8 cellular contexts compared by ENCODE assay signal in genomic region chr21:44297525-44298290, GRCh38. TPM values are rescaled to one million over a fixed set of nuclear protein-coding genes. Genes with fewer than 3 reads are reported as not detected.
DNase-seq lines count a peak whose midpoint lies in the region; ATAC-seq and TF ChIP-seq lines count a peak whose summit lies in the region.

No MANE protein-coding gene starts in this region.

- H3K27ac Mint-ChIP-seq in T-helper 2 cell treated with Interferon-gamma antibody and Interleukin-4, amounts not matched to agents 5 μg/mL and 100 μg/mL, for 36 hours, result peak overlapping the region; percentile 68

- peak; percentile 84 for TF ChIP-seq CTCF in left ventricle myocardium inferior (IDR thresholded peaks at IDR 0.05; ENCODE audit: borderline replicate concordance)
- peak; percentile 87 for TF ChIP-seq CTCF in retinal pigment epithelial cell (conservative IDR thresholded peaks at IDR 0.05; ENCODE audit: low read depth, low read length)

- H3K27ac ChIP-seq in left ventricle myocardium inferior (replicated peaks), result peak overlapping the region; percentile 50

- peaks cover 68% of the 10 kb centered on the region for H3K4me1 ChIP-seq in left ventricle myocardium inferior

- no peaks in the 10 kb centered on the region for H3K9me3 Mint-ChIP-seq in T-helper 2 cell treated with Interferon-gamma antibody and Interleukin-4, amounts not matched to agents 5 μg/mL and 100 μg/mL, for 36 hours

- peaks cover 6% of the 10 kb centered on the region for H3K36me3 Mint-ChIP-seq in T-helper 2 cell treated with Interferon-gamma antibody and Interleukin-4, amounts not matched to agents 5 μg/mL and 100 μg/mL, for 36 hours (ENCODE audit: low read depth)

- H3K27me3 Mint-ChIP-seq in T-helper 2 cell treated with Interferon-gamma antibody and Interleukin-4, amounts not matched to agents 5 μg/mL and 100 μg/mL, for 36 hours (ENCODE audit: low read depth), result no peaks in the 10 kb centered on the region

- intact Hi-C loops in left ventricle myocardium inferior (cut with micrococcal nuclease), result no loop called here

- H3K36me3 ChIP-seq in left ventricle myocardium inferior, result no peaks in the 10 kb centered on the region

- peak; percentile 78 for DNase-seq in NCI-H1436 (lab: John Stamatoyannopoulos, UW)
- DNase-seq in NCI-H1436 treated with DMSO at 0.1 percent for 48 hours (lab: John Stamatoyannopoulos, UW), result no peak
- DNase-seq in NCI-H187 (lab: John Stamatoyannopoulos, UW), result peak; percentile 36 to 74
- DNase-seq in T-helper 2 cell treated with Interferon-gamma antibody and Interleukin-4, amounts not matched to agents 5 μg/mL and 100 μg/mL, for 36 hours (ENCODE audit: low spot score), result peak; percentile 68
- DNase-seq in amygdala (lab: John Stamatoyannopoulos, UW), result peak in 54 of 56 donors; percentile 22 to 91 (median 74)
- DNase-seq in left ventricle myocardium inferior, result peak; percentile 88
- no peak for DNase-seq in retinal pigment epithelial cell (ENCODE audit: low read depth)

- no peaks in the 10 kb centered on the region for H3K9me3 ChIP-seq in left ventricle myocardium inferior (replicated peaks)

- H3K27me3 ChIP-seq in left ventricle myocardium inferior (ENCODE audit: low read depth), result peaks cover 3% of the 10 kb centered on the region

- H3K4me3 Mint-ChIP-seq in T-helper 2 cell treated with Interferon-gamma antibody and Interleukin-4, amounts not matched to agents 5 μg/mL and 100 μg/mL, for 36 hours, result peak overlapping the region; percentile 51

- H3K4me3 ChIP-seq in left ventricle myocardium inferior (no peak overlapping the region), retinal pigment epithelial cell (ENCODE audit: low read length) (no peak overlapping the region)

- H3K4me1 Mint-ChIP-seq in T-helper 2 cell treated with Interferon-gamma antibody and Interleukin-4, amounts not matched to agents 5 μg/mL and 100 μg/mL, for 36 hours (ENCODE audit: low read depth), result peaks cover 36% of the 10 kb centered on the region

- no peak for ATAC-seq in GM19455 (IDR thresholded peaks at IDR 0.05; ENCODE audit: unreplicated experiment)

RNA-seq across cellular contexts. Expression of gene PFKL, which starts 2.1 kb away (rescaled TPM):
- 47.7 TPM for total RNA-seq in left ventricle myocardium inferior

RNA-seq across cellular contexts. Expression of gene AIRE, which starts 12.0 kb away (rescaled TPM):
- not detected for total RNA-seq in left ventricle myocardium inferior

RNA-seq across cellular contexts. Expression of gene DNMT3L, which starts 36.0 kb away (rescaled TPM):
- total RNA-seq in left ventricle myocardium inferior, result not detected

RNA-seq across cellular contexts. Expression of gene CFAP410, which starts 41.5 kb away (rescaled TPM):
- total RNA-seq in left ventricle myocardium inferior, result 12.0 TPM

RNA-seq across cellular contexts. Expression of gene TRPM2, which starts 55.7 kb away (rescaled TPM):
- total RNA-seq in left ventricle myocardium inferior, result 1.8 TPM

Comparison
In these comparisons a context has a peak if more than half of its experiments do, and no peak if none do; other contexts are left out.
1. DNase-seq: peak in NCI-H1436 (single experiment), NCI-H187 (2 of 2), T-helper 2 cell treated with Interferon-gamma antibody and Interleukin-4, amounts not matched to agents 5 μg/mL and 100 μg/mL, for 36 hours (single experiment), amygdala (54 of 56) and left ventricle myocardium inferior (single experiment); none in NCI-H1436 treated with DMSO at 0.1 percent for 48 hours (single experiment) and retinal pigment epithelial cell (single experiment).